Comparison of ENCODE assay signal across 1 cellular context in genomic region chr2:110664135-110664534, GRCh38.
A peak's percentile ranks its signal among the peaks of the same experiment; 100 is the strongest.
TF ChIP-seq lines count a peak whose summit lies in the region.

No MANE protein-coding gene starts in this region.

TF ChIP-seq in HepG2, 621 proteins besides CTCF, POLR2A, EP300 and RAD21:
- TF ChIP-seq AKAP8 (CRISPR knock-in tag; IDR thresholded peaks at IDR 0.05) = no peak
- no peak for TF ChIP-seq ETS1 (CRISPR knock-in tag; IDR thresholded peaks at IDR 0.05)
- no peak for TF ChIP-seq RAD51 (IDR thresholded peaks at IDR 0.05; ENCODE audit: borderline replicate concordance)
- no peak for TF ChIP-seq ZNF10 (CRISPR knock-in tag; IDR thresholded peaks at IDR 0.05; ENCODE audit: borderline replicate concordance, low read depth)
- TF ChIP-seq CEBPB (IDR thresholded peaks at IDR 0.05; ENCODE audit: borderline replicate concordance, low read depth, low read length) = peak; percentile 22; the same call in 1 of the 2 replicates
- no peak for TF ChIP-seq TOPORS (CRISPR knock-in tag; IDR thresholded peaks at IDR 0.05)
- TF ChIP-seq ZNF20 (CRISPR knock-in tag; IDR thresholded peaks at IDR 0.05) = no peak
- no peak for TF ChIP-seq JDP2 (CRISPR knock-in tag; IDR thresholded peaks at IDR 0.05; ENCODE audit: borderline replicate concordance)
- TF ChIP-seq ZNF382 (CRISPR knock-in tag; IDR thresholded peaks at IDR 0.05; ENCODE audit: borderline replicate concordance) = no peak
- TF ChIP-seq NFE2 (CRISPR knock-in tag; IDR thresholded peaks at IDR 0.05) = no peak
- no peak for TF ChIP-seq MXI1 (IDR thresholded peaks at IDR 0.05; ENCODE audit: borderline replicate concordance, low read depth, low read length)
- TF ChIP-seq HNRNPH1 (optimal IDR thresholded peaks at IDR 0.05; ENCODE audit: low read depth, low read length) = no peak
- TF ChIP-seq SOX5 (CRISPR knock-in tag; IDR thresholded peaks at IDR 0.05; ENCODE audit: borderline replicate concordance) = peak; percentile 48; the same call in 1 of the 2 replicates
- TF ChIP-seq ZNF34 (CRISPR knock-in tag; IDR thresholded peaks at IDR 0.05; ENCODE audit: borderline replicate concordance) = no peak
- TF ChIP-seq ZBTB40 (IDR thresholded peaks at IDR 0.05) = no peak
- no peak for TF ChIP-seq ZBTB40 (CRISPR knock-in tag; IDR thresholded peaks at IDR 0.05)
- TF ChIP-seq DRAP1 (CRISPR knock-in tag; IDR thresholded peaks at IDR 0.05) = no peak
- TF ChIP-seq HMGXB3 (CRISPR knock-in tag; IDR thresholded peaks at IDR 0.05; ENCODE audit: borderline replicate concordance) = no peak
- 0 out of 2 replicates have a peak, but pooled peaks have one; percentile 35 for TF ChIP-seq TCF7 (IDR thresholded peaks at IDR 0.05; ENCODE audit: low read depth)
- TF ChIP-seq PHB2 (IDR thresholded peaks at IDR 0.05; ENCODE audit: partially characterized antibody) = no peak
- no peak for TF ChIP-seq SOX13 (IDR thresholded peaks at IDR 0.05)
- peak in 1 of 2 experiments; percentile 85; a peak in 2 of 4 replicates for TF ChIP-seq SOX13 (CRISPR knock-in tag; conservative IDR thresholded peaks at IDR 0.05 in 1 of 2, IDR thresholded peaks at IDR 0.05 in 1 of 2)
- TF ChIP-seq PHF20 (CRISPR knock-in tag; IDR thresholded peaks at IDR 0.05) = no peak
- TF ChIP-seq KAT8 (CRISPR knock-in tag; IDR thresholded peaks at IDR 0.05) = no peak
- TF ChIP-seq RARA (CRISPR knock-in tag; IDR thresholded peaks at IDR 0.05) = no peak
- no peak for TF ChIP-seq EED (CRISPR knock-in tag; IDR thresholded peaks at IDR 0.05)
- TF ChIP-seq REST (IDR thresholded peaks at IDR 0.05; ENCODE audit: borderline replicate concordance in 1 of 2, low read depth in 1 of 2, low read length in 2 of 2) = no peak
- no peak for TF ChIP-seq HNF1A (IDR thresholded peaks at IDR 0.05; ENCODE audit: low read depth)
- TF ChIP-seq HNF1A (CRISPR knock-in tag; IDR thresholded peaks at IDR 0.05; ENCODE audit: borderline replicate concordance) = no peak
